Comparison of ENCODE assay signal across 1 cellular context in genomic region chr17:50627782-50628601, GRCh38.
TF ChIP-seq lines count a peak whose summit lies in the region.

No MANE protein-coding gene starts in this region.

TF ChIP-seq in SK-N-SH treated with all-trans-retinoic acid at 6 μM for 48 hours, 23 proteins besides CTCF, POLR2A, EP300 and RAD21 (continued from another document):
- TF ChIP-seq TSHZ2 (CRISPR knock-in tag; IDR thresholded peaks at IDR 0.05), result no peak
